In genomic region chr12:65539062-65539461, GRCh38 we compare ENCODE assay signal across 14 cellular contexts.
DNase-seq lines count a peak whose midpoint lies in the region; ATAC-seq and TF ChIP-seq lines count a peak whose summit lies in the region.
"Had no signal": no experiment of that assay in that cellular context is flagged by ENCODE, and none has a peak within 500 bp of the region (broad histone marks: within the 10 kb centered on the region; RNA-seq: fewer than 3 reads in every experiment).

No MANE protein-coding gene starts in this region.

- H3K4me1 ChIP-seq in left lung = no peaks in the 10 kb centered on the region
- no peaks in the 10 kb centered on the region for H3K4me1 ChIP-seq in prostate gland (replicated peaks)
- H3K4me1 ChIP-seq: BE2C had no signal

- H3K27ac Mint-ChIP-seq in Calu3 (ENCODE audit: unreplicated experiment) (peak overlapping the region; percentile 33), HFFc6 (peak overlapping the region; percentile 81)
- H3K27ac Mint-ChIP-seq: CD4-positive, alpha-beta memory T cell had no signal

- peaks cover 39% of the 10 kb centered on the region for H3K4me1 Mint-ChIP-seq in Calu3 (ENCODE audit: low read depth, unreplicated experiment)
- peaks cover 48% of the 10 kb centered on the region for H3K4me1 Mint-ChIP-seq in HFFc6 (ENCODE audit: low read depth)
- H3K4me1 Mint-ChIP-seq: CD4-positive, alpha-beta memory T cell had no signal

- H3K27ac ChIP-seq in left lung = peak overlapping the region in 1 of 2 donors; percentile 42
- no peak overlapping the region for H3K27ac ChIP-seq in prostate gland
- H3K27ac ChIP-seq in brain microvascular endothelial cell = no peak overlapping the region
- H3K27ac ChIP-seq: C4-2B, HL-60 had no signal

- in situ Hi-C loops in brain microvascular endothelial cell (cut with HindIII; ENCODE audit: low pct_ligation_motif_present, low sequenced_read_pairs) = no loop called here

- CTCF ChIA-PET in Calu3 (lab: Charles Lee) = no interaction called here

- H3K9me3 ChIP-seq in left lung (peaks cover 0 to 29% of the 10 kb centered on the region in 2 donors), prostate gland (no peaks in the 10 kb centered on the region)
- H3K9me3 ChIP-seq: BE2C had no signal

- H3K27me3 ChIP-seq in left lung (no peaks in the 10 kb centered on the region), prostate gland (replicated peaks; ENCODE audit: insufficient read depth) (no peaks in the 10 kb centered on the region), brain microvascular endothelial cell (replicated peaks) (no peaks in the 10 kb centered on the region)
- H3K27me3 ChIP-seq: BE2C had no signal

- intact Hi-C loops in Calu3 (cut with micrococcal nuclease; ENCODE audit: unreplicated experiment) = loop anchor here (5.0 to 10.0 kb wide), 3 partner anchors 202 to 286 kb away; partner anchors contain the start of gene HMGA2
- intact Hi-C loops in left lung (cut with DNase I) = no loop called here
- intact Hi-C loops in prostate gland (cut with DNase I) = no loop called here

- H3K36me3 ChIP-seq in left lung (no peaks in the 10 kb centered on the region), prostate gland (no peaks in the 10 kb centered on the region), brain microvascular endothelial cell (replicated peaks) (no peaks in the 10 kb centered on the region)
- H3K36me3 ChIP-seq: BE2C had no signal

- no peaks in the 10 kb centered on the region for H3K36me3 Mint-ChIP-seq in Calu3 (ENCODE audit: insufficient read depth, unreplicated experiment)
- peaks cover 57% of the 10 kb centered on the region for H3K36me3 Mint-ChIP-seq in HFFc6 (ENCODE audit: low read depth)
- H3K36me3 Mint-ChIP-seq: CD4-positive, alpha-beta memory T cell had no signal

- H3K9me3 Mint-ChIP-seq in Calu3 (ENCODE audit: low read depth, unreplicated experiment) (peaks cover 3% of the 10 kb centered on the region), HFFc6 (peaks cover 51% of the 10 kb centered on the region)

- WGBS in prostate gland = 95% methylated on average over 2 of the region's 2 CpGs

- no TSS peak for BruUV-seq in Calu3 (replicated peaks; lab: Mats Ljungman, UMichigan)

- H3K4me3 Mint-ChIP-seq in Calu3 (ENCODE audit: low read depth, unreplicated experiment) (no peak overlapping the region), HFFc6 (no peak overlapping the region)
- H3K4me3 Mint-ChIP-seq: CD4-positive, alpha-beta memory T cell had no signal

- TF ChIP-seq POLR2A in prostate gland (IDR thresholded peaks at IDR 0.05) = no peak

- DNase-seq in Calu3 = no peak
- DNase-seq in HFFc6 = no peak
- no peak for DNase-seq in left lung
- DNase-seq in prostate gland (ENCODE audit: low spot score) = no peak
- no peak for DNase-seq in stimulated activated naive CD4-positive, alpha-beta T cell treated with Interleukin-2 at 50 U/mL for 16 hours (lab: John Stamatoyannopoulos, UW)
- no peak for DNase-seq in brain microvascular endothelial cell
- DNase-seq in NCI-H345 treated with DMSO at 0.1 percent for 48 hours (lab: John Stamatoyannopoulos, UW; ENCODE audit: unreplicated experiment) = no peak
- DNase-seq: BE2C; CD4-positive, alpha-beta memory T cell; Karpas-422 had no signal

- H3K27me3 Mint-ChIP-seq in Calu3 (ENCODE audit: unreplicated experiment) = no peaks in the 10 kb centered on the region
- no peaks in the 10 kb centered on the region for H3K27me3 Mint-ChIP-seq in HFFc6 (ENCODE audit: insufficient read depth)

- no peak overlapping the region for H3K4me3 ChIP-seq in left lung
- no peak overlapping the region for H3K4me3 ChIP-seq in prostate gland
- H3K4me3 ChIP-seq in brain microvascular endothelial cell (ENCODE audit: low read depth, low read length) = no peak overlapping the region
- H3K4me3 ChIP-seq: GM12878, K562 had no signal

- TF ChIP-seq CTCF in Calu3 (IDR thresholded peaks at IDR 0.05; ENCODE audit: unreplicated experiment) (no peak), HFFc6 (IDR thresholded peaks at IDR 0.05) (no peak), left lung (IDR thresholded peaks at IDR 0.05) (no peak), prostate gland (IDR thresholded peaks at IDR 0.05) (no peak), brain microvascular endothelial cell (IDR thresholded peaks at IDR 0.05; ENCODE audit: low read depth, low read length, missing control alignments) (no peak)

- peak; percentile 77 for ATAC-seq in left lung
- ATAC-seq: GM12878, K562 had no signal
